In genomic region chr1:53299233-53299632, GRCh38 we compare ENCODE assay signal across 25 cellular contexts.
"Had no signal": no experiment of that assay in that cellular context is flagged by ENCODE, and none has a peak within 500 bp of the region (broad histone marks: within the 10 kb centered on the region; RNA-seq: fewer than 3 reads in every experiment).

No MANE protein-coding gene starts in this region.

- DNase-seq: activated CD4-positive, alpha-beta memory T cell treated with anti-CD3 and anti-CD28 coated beads, Interleukin-2, amount 10 ng/mL, durations not matched to agents 7 days and 5 days; activated CD4-positive, alpha-beta T cell treated with anti-CD3 and anti-CD28 coated beads for 48 hours; activated CD4-positive, CD25-positive, alpha-beta regulatory T cell; activated CD8-positive, alpha-beta memory T cell treated with anti-CD3 and anti-CD28 coated beads, Interleukin-2, amount 50 U/mL, for 4 hours; activated effector memory CD4-positive, alpha-beta T cell treated with Interleukin-2 at 50 U/mL for 16 hours; activated naive CD4-positive, alpha-beta T cell treated with anti-CD3 and anti-CD28 coated beads, Interleukin-2, amount 50 U/mL, for 16 hours; activated T-cell treated with anti-CD3 and anti-CD28 coated beads, Interleukin-2, amount 50 U/mL, for 4 hours; foreskin keratinocyte; glutamatergic neuron; hippocampal formation; midbrain; nephron progenitor cell; occipital lobe; posterior cingulate gyrus; stimulated activated CD4-positive, alpha-beta T cell treated with anti-CD3 and anti-CD28 coated beads, Interleukin-15, amount 100 ng/mL, for 24 hours; stimulated activated CD4-positive, alpha-beta T cell treated with anti-CD3 and anti-CD28 coated beads, Interleukin-4, amount 100 ng/mL, for 1 hour; stomach; T-helper 9 cell; trophoblast cell had no signal

- H3K9me3 Mint-ChIP-seq: activated CD4-positive, alpha-beta memory T cell treated with anti-CD3 and anti-CD28 coated beads, Interleukin-2, amount 10 ng/mL, durations not matched to agents 7 days and 5 days; activated T-cell treated with anti-CD3 and anti-CD28 coated beads, Interleukin-2, amount 50 U/mL, for 4 hours; nephron progenitor cell had no signal

- H3K27me3 ChIP-seq: foreskin keratinocyte, right atrium auricular region, stomach had no signal

- H3K9me3 ChIP-seq: right atrium auricular region, stomach had no signal

- FAIRE-seq: astrocyte, islet of Langerhans had no signal

- H3K27ac ChIP-seq: epithelial cell of prostate, foreskin keratinocyte, right atrium auricular region, skin epidermis, stomach had no signal

- H3K4me3 ChIP-seq: right atrium auricular region, skin epidermis, stomach had no signal

- H3K36me3 ChIP-seq: right atrium auricular region, stomach had no signal

- H3K4me3 Mint-ChIP-seq: activated CD4-positive, alpha-beta memory T cell treated with anti-CD3 and anti-CD28 coated beads, Interleukin-2, amount 10 ng/mL, durations not matched to agents 7 days and 5 days; activated T-cell treated with anti-CD3 and anti-CD28 coated beads, Interleukin-2, amount 50 U/mL, for 4 hours; nephron progenitor cell had no signal

- ATAC-seq: activated T-cell treated with anti-CD3 and anti-CD28 coated beads, Interleukin-2, amount 50 U/mL, for 4 hours; foreskin keratinocyte; left lobe of liver had no signal

- H3K27ac Mint-ChIP-seq: activated CD4-positive, alpha-beta memory T cell treated with anti-CD3 and anti-CD28 coated beads, Interleukin-2, amount 10 ng/mL, durations not matched to agents 7 days and 5 days had no signal

- H3K27me3 Mint-ChIP-seq: activated CD4-positive, alpha-beta memory T cell treated with anti-CD3 and anti-CD28 coated beads, Interleukin-2, amount 10 ng/mL, durations not matched to agents 7 days and 5 days had no signal
